In the genomic region with DNA sequence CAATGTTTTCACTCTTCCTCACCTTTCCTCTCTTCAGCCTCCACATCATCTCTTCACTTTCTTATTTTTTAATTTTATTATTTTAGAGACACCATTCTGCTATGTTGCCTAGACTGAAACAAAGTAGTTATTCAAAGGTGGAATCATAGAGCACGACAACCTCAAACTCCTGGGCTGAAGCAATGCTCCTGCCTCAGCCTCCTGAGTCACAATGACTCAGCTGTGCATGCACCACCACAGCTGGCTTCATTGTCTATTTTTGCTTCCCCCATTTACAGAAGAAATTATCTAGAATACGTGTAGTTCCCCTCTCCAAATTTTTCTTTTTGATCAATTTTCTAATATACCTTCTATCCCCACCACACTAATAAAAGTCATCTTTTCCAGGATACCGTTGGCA, we compare ENCODE assay signal across 22 cellular contexts.
"Had no signal": no experiment of that assay in that cellular context is flagged by ENCODE, and none has a peak within 500 bp of the region (broad histone marks: within the 10 kb centered on the region; RNA-seq: fewer than 3 reads in every experiment).

No MANE protein-coding gene starts in this region.

- H3K27ac ChIP-seq: gastrocnemius medialis, heart right ventricle, ovary, right atrium auricular region, sigmoid colon, skin epidermis, testis, tibial nerve, upper lobe of right lung, vagina had no signal

- H3K36me3 Mint-ChIP-seq: mesothelial cell of epicardium; stimulated activated naive B cell treated with anti-CD40 and anti-IgM and Interleukin-4, amounts not matched to agents 10 μg/mL and 1 μg/mL and 100 μg/mL, for 72 hours had no signal

- DNase-seq: dermis blood vessel endothelial cell; endodermal cell; gastrocnemius medialis; heart right ventricle; hypothalamus; kidney glomerular epithelial cell; natural killer cell; nucleus accumbens; ovary; sigmoid colon; stimulated activated CD4-positive, alpha-beta T cell treated with anti-CD3 and anti-CD28 coated beads, Interleukin-2, amount 100 ng/mL, for 24 hours; stimulated activated CD4-positive, alpha-beta T cell treated with anti-CD3 and anti-CD28 coated beads, Interleukin-4, amount 100 ng/mL, for 4 hours; stimulated activated naive B cell treated with anti-CD40 and anti-IgM and Interleukin-4, amounts not matched to agents 10 μg/mL and 1 μg/mL and 100 μg/mL, for 72 hours; stimulated activated naive CD8-positive, alpha-beta T cell treated with anti-CD3 and anti-CD28 coated beads, Interleukin-15, amount 100 ng/mL, for 72 hours; testis; upper lobe of right lung had no signal

- H3K27ac Mint-ChIP-seq: endodermal cell; mesothelial cell of epicardium; natural killer cell; stimulated activated naive B cell treated with anti-CD40 and anti-IgM and Interleukin-4, amounts not matched to agents 10 μg/mL and 1 μg/mL and 100 μg/mL, for 72 hours; stimulated activated naive CD8-positive, alpha-beta T cell treated with anti-CD3 and anti-CD28 coated beads, Interleukin-15, amount 100 ng/mL, for 72 hours had no signal

- H3K4me3 ChIP-seq: gastrocnemius medialis, heart right ventricle, ovary, right atrium auricular region, sigmoid colon, skin epidermis, testis, tibial nerve, upper lobe of right lung, vagina had no signal

- H3K4me1 Mint-ChIP-seq: endodermal cell; natural killer cell; neural crest cell; stimulated activated naive B cell treated with anti-CD40 and anti-IgM and Interleukin-4, amounts not matched to agents 10 μg/mL and 1 μg/mL and 100 μg/mL, for 72 hours; stimulated activated naive CD8-positive, alpha-beta T cell treated with anti-CD3 and anti-CD28 coated beads, Interleukin-15, amount 100 ng/mL, for 72 hours had no signal

- H3K27me3 Mint-ChIP-seq: stimulated activated naive B cell treated with anti-CD40 and anti-IgM and Interleukin-4, amounts not matched to agents 10 μg/mL and 1 μg/mL and 100 μg/mL, for 72 hours; stimulated activated naive CD8-positive, alpha-beta T cell treated with anti-CD3 and anti-CD28 coated beads, Interleukin-15, amount 100 ng/mL, for 72 hours had no signal

- H3K9me3 Mint-ChIP-seq: endodermal cell had no signal

- H3K9me3 ChIP-seq: ovary, testis, upper lobe of right lung, vagina had no signal

- H3K27me3 ChIP-seq: gastrocnemius medialis, heart right ventricle, ovary, right atrium auricular region, sigmoid colon, testis, tibial nerve, upper lobe of right lung, vagina had no signal

- H3K36me3 ChIP-seq: gastrocnemius medialis, heart right ventricle, ovary, right atrium auricular region, sigmoid colon, tibial nerve, upper lobe of right lung, vagina had no signal

- H3K4me1 ChIP-seq: gastrocnemius medialis, heart right ventricle, right atrium auricular region, sigmoid colon, testis, tibial nerve, upper lobe of right lung, vagina had no signal

- H3K4me3 Mint-ChIP-seq: endodermal cell; mesothelial cell of epicardium; natural killer cell; neural crest cell; stimulated activated naive B cell treated with anti-CD40 and anti-IgM and Interleukin-4, amounts not matched to agents 10 μg/mL and 1 μg/mL and 100 μg/mL, for 72 hours; stimulated activated naive CD8-positive, alpha-beta T cell treated with anti-CD3 and anti-CD28 coated beads, Interleukin-15, amount 100 ng/mL, for 72 hours had no signal
